ENCODE assay signal across 22 cellular contexts in the genomic region with DNA sequence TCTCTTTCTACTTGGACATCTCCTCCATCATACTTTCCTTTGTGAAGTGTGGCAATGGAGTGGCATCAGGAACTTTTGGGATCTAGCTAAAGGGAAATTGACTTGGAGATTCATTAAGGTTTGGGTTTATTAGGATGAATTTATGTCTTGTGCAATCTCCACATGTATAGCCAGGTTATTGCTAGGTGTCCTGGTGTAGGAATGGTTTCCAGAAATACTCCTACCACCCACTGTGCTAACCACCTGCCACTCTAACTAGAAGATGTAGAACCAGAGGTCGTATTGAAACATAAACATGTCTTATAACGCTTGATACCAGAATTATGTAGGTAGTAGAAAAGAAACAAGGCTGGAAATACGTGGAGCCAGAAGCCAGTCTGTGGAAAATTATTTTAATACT.
"Had no signal": no experiment of that assay in that cellular context is flagged by ENCODE, and none has a peak within 500 bp of the region (broad histone marks: within the 10 kb centered on the region; RNA-seq: fewer than 3 reads in every experiment).

No MANE protein-coding gene starts in this region.

- ATAC-seq: effector memory CD8-positive, alpha-beta T cell; heart right ventricle; left cardiac atrium; left lung; mucosa of descending colon; natural killer cell treated with Interleukin-12 subunit alpha and Interleukin-12 subunit beta and Interleukin-15 and Interleukin-18, amount 100 ng/mL, for 72 hours; stimulated activated effector memory CD8-positive, alpha-beta T cell treated with anti-CD3 and anti-CD28 coated beads, Interleukin-12 subunit alpha, Interleukin-12 subunit beta, amount 100 ng/mL, for 72 hours had no signal

- DNase-seq: cortex of kidney; effector memory CD8-positive, alpha-beta T cell; erythroblast; esophagus squamous epithelium; foreskin melanocyte; glutamatergic neuron; heart right ventricle; hippocampal formation; left cardiac atrium; left lung; mesenchymal stem cell; mucosa of descending colon; naive B cell; sigmoid colon; stimulated activated CD4-positive, alpha-beta T cell treated with anti-CD3 and anti-CD28 coated beads, Interleukin-2, amount 100 ng/mL, for 24 hours; stimulated activated CD4-positive, alpha-beta T cell treated with anti-CD3 and anti-CD28 coated beads, Interleukin-4, amount 100 ng/mL, for 24 hours; stimulated activated naive CD4-positive, alpha-beta T cell treated with Interleukin-2 at 50 U/mL for 16 hours; stomach; thyroid gland; trophoblast cell had no signal
